In genomic region chr7:93148135-93148534, GRCh38 we compare ENCODE assay signal across 8 cellular contexts. TPM values are rescaled to one million over a fixed set of nuclear protein-coding genes. Genes with fewer than 3 reads are reported as not detected.
DNase-seq lines count a peak whose midpoint lies in the region; ATAC-seq, FAIRE-seq and TF ChIP-seq lines count a peak whose summit lies in the region.

Gene SAMD9L (minus strand): TSS chr7:93148385. CDS start chr7:93135971, 12,414 bp downstream.

- no peak within 1 kb of the TSS for H3K4me2 ChIP-seq in GM23338

- no peaks in the 10 kb centered on the region for H3K36me3 Mint-ChIP-seq in GM23338 (ENCODE audit: low read depth)
- H3K36me3 Mint-ChIP-seq in central memory CD8-positive, alpha-beta T cell (ENCODE audit: insufficient read depth) = peaks cover 11% of the 10 kb centered on the region

- DNase-seq in GM12891 (ENCODE audit: insufficient read length, low spot score) (peak; percentile 18), GM23338 (ENCODE audit: low spot score) (no peak), NOMO-1 (lab: John Stamatoyannopoulos, UW; ENCODE audit: unreplicated experiment in 2 of 2) (peak; percentile 83 to 98), myocyte (ENCODE audit: low read depth) (peak; percentile 64), NCI-H446 treated with DMSO at 0.1 percent for 48 hours (lab: John Stamatoyannopoulos, UW) (no peak), NCI-H1417 treated with DMSO at 0.1 percent for 48 hours (lab: John Stamatoyannopoulos, UW) (no peak), NCI-H82 treated with DMSO at 0.1 percent for 48 hours (lab: John Stamatoyannopoulos, UW; ENCODE audit: unreplicated experiment) (no peak)
- no peak for DNase-seq in central memory CD8-positive, alpha-beta T cell (ENCODE audit: low spot score in 2 of 2)

- H3F3A ChIP-seq in GM23338 (replicated peaks; ENCODE audit: low read depth) = no peaks in the 10 kb centered on the region

- no peaks in the 10 kb centered on the region for H3K9me3 Mint-ChIP-seq in GM23338
- peaks cover 6% of the 10 kb centered on the region for H3K9me3 Mint-ChIP-seq in central memory CD8-positive, alpha-beta T cell

- peaks cover 14% of the 10 kb centered on the region; the same call in 2 of the 3 replicates for H3K4me1 Mint-ChIP-seq in GM23338
- H3K4me1 Mint-ChIP-seq in central memory CD8-positive, alpha-beta T cell = peaks cover 35% of the 10 kb centered on the region

- no peaks in the 10 kb centered on the region for H3K9me2 ChIP-seq in GM23338 (ENCODE audit: insufficient read depth)

- no peak for TF ChIP-seq POLR2A in GM12891 (IDR thresholded peaks at IDR 0.05; ENCODE audit: low read depth, low read length)

- H3K4me1 ChIP-seq in GM23338 (ENCODE audit: insufficient read depth) = no peaks in the 10 kb centered on the region

- FAIRE-seq in GM12891 (lab: Jason Lieb, UNC) = peak; percentile 16

- H3K27ac ChIP-seq in GM23338 (ENCODE audit: low read depth) = no peak within 1 kb of the TSS

- peaks cover 5% of the 10 kb centered on the region for H3K27me3 Mint-ChIP-seq in GM23338 (ENCODE audit: insufficient read depth, low read depth, poor library complexity)
- no peaks in the 10 kb centered on the region for H3K27me3 Mint-ChIP-seq in central memory CD8-positive, alpha-beta T cell

- no peak within 1 kb of the TSS for H3K4me3 ChIP-seq in GM23338

- H4K20me1 ChIP-seq in GM23338 (replicated peaks; ENCODE audit: insufficient read depth) = no peaks in the 10 kb centered on the region

- peak within 1 kb of the TSS; percentile 6; the same call in 1 of the 2 replicates for H3K27ac Mint-ChIP-seq in GM23338
- H3K27ac Mint-ChIP-seq in central memory CD8-positive, alpha-beta T cell (ENCODE audit: low read depth) = peak within 1 kb of the TSS; percentile 99

- ATAC-seq in GM23338 = no peak
- peak; percentile 68 for ATAC-seq in central memory CD8-positive, alpha-beta T cell (replicated peaks; ENCODE audit: extremely low read depth, poor library complexity, severe bottlenecking)

- no peak for TF ChIP-seq CTCF in GM23338 (conservative IDR thresholded peaks at IDR 0.05; ENCODE audit: low read depth in 2 of 2)

- peak within 1 kb of the TSS; percentile 97 for H2AFZ ChIP-seq in GM23338

- no peaks in the 10 kb centered on the region for H3K79me2 ChIP-seq in GM23338 (replicated peaks; ENCODE audit: insufficient read depth)

- no peaks in the 10 kb centered on the region for H3K36me3 ChIP-seq in GM23338 (ENCODE audit: insufficient read depth)

- H3K4me3 Mint-ChIP-seq in GM23338 = no peak within 1 kb of the TSS; the same call in 2 of the 3 replicates
- peak within 1 kb of the TSS; percentile 85 for H3K4me3 Mint-ChIP-seq in central memory CD8-positive, alpha-beta T cell

- no peaks in the 10 kb centered on the region for H3K27me3 ChIP-seq in GM23338 (ENCODE audit: insufficient read depth)

TF ChIP-seq in GM12891, 5 proteins besides CTCF, POLR2A, EP300 and RAD21:
- TF ChIP-seq TAF1 (IDR thresholded peaks at IDR 0.05; ENCODE audit: low read depth, low read length) = no peak
- TF ChIP-seq POU2F2 (IDR thresholded peaks at IDR 0.05; ENCODE audit: low read depth, low read length) = no peak
- peak; percentile 45; the same call in 1 of the 2 replicates for TF ChIP-seq SPI1 (IDR thresholded peaks at IDR 0.05; ENCODE audit: low read depth, low read length)

TF ChIP-seq in GM23338, 12 proteins besides CTCF, POLR2A, EP300 and RAD21:
- TF ChIP-seq ZNF114 (CRISPR knock-in tag; IDR thresholded peaks at IDR 0.05) (no peak), ZNF462 (CRISPR knock-in tag; IDR thresholded peaks at IDR 0.05) (no peak), CREB1 (CRISPR knock-in tag; IDR thresholded peaks at IDR 0.05; ENCODE audit: low read depth) (no peak), EZH2phosphoT487 (IDR thresholded peaks at IDR 0.05; ENCODE audit: unreplicated experiment) (no peak), ZNF331 (CRISPR knock-in tag; IDR thresholded peaks at IDR 0.05; ENCODE audit: low read depth) (no peak)

RNA-seq across cellular contexts. Expression of gene SAMD9L, which starts in this region (rescaled TPM):
- 14.6 TPM for polyA plus RNA-seq in GM12891 (2012; ENCODE audit: low read depth, missing spikeins)
- total RNA-seq in GM23338 (2014; rRNA removed; shearing (Covaris generic)) = not detected in 2 replicates
- polyA plus RNA-seq in GM23338 (2016; fragmentation: Nextera tagmentation; extraction: Ambion mirVana) = not detected in 2 replicates
- total RNA-seq in myocyte = 25.0 and 27.7 TPM in 2 replicates
- polyA plus RNA-seq in myocyte (2012) = 11.2 TPM

Comparison
In these comparisons a context has a peak if more than half of its experiments do, and no peak if none do; other contexts are left out.
1. RNA of gene SAMD9L (total RNA-seq): 25.0 to 27.7 TPM in myocyte; not detected in GM23338; every median in the first group is over 10 times any median in the second.
2. DNase-seq: peak in GM12891 (single experiment), NOMO-1 (2 of 2) and myocyte (single experiment); none in GM23338 (single experiment), central memory CD8-positive, alpha-beta T cell (0 of 2), NCI-H446 treated with DMSO at 0.1 percent for 48 hours (single experiment), NCI-H1417 treated with DMSO at 0.1 percent for 48 hours (single experiment) and NCI-H82 treated with DMSO at 0.1 percent for 48 hours (single experiment).